1 cellular context compared by ENCODE assay signal in the genomic region with DNA sequence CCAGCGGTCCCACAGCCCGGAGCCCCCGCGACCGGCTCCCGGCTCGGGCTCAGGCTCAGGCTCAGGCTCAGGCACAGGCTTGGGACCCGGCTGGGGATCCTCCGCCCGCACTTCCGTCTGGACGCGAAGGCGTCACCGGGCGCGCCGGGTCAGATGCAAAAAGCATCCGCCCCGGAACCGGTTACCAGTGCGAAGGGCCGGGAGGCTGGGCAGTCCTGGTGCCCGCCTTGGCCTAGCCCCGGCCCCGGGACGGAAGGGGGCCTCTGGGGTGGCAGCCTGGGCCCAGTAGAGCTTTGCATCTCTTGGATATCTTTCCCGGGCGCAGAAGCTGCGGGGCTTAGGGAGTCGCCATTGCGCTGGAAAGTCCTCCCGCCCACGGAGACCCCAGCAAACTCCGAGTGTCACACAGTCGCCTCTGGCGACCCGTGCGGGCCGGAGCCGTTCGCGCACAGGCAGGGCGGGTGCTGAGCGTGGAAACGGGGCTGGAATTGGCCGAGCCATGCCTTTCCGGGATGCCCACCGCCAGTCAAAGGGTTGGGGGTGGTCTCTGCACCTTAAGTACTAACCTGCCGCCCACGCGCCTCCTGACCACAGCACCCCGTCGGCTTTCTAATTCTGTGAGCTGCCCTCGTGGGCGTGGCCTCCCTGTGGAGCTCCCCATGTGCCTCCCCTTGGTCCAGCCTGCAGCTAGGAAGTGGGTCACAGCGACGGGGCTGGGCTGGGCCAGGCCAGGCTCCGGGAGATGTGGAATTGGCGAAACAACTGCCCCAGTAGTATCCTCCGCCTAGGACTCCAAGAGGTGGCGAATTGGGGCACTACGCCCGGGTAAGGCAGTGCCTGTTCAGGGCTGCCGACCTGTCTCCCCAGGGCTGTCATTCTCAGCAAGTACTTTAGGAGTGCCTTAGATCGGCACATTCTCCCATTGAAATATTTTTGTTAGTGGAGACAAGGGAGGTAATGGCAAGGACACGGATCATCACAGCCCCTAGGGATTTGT.
TF ChIP-seq lines count a peak whose summit lies in the region.

A gene (minus strand): TSS at position 119 of the 997 bp plus-strand sequence. CDS start 129 bp downstream, outside the sequence.

TF ChIP-seq in HepG2, 621 proteins besides CTCF, POLR2A, EP300 and RAD21 (continued from another document and continues in another):
- TF ChIP-seq, protein P1, sequence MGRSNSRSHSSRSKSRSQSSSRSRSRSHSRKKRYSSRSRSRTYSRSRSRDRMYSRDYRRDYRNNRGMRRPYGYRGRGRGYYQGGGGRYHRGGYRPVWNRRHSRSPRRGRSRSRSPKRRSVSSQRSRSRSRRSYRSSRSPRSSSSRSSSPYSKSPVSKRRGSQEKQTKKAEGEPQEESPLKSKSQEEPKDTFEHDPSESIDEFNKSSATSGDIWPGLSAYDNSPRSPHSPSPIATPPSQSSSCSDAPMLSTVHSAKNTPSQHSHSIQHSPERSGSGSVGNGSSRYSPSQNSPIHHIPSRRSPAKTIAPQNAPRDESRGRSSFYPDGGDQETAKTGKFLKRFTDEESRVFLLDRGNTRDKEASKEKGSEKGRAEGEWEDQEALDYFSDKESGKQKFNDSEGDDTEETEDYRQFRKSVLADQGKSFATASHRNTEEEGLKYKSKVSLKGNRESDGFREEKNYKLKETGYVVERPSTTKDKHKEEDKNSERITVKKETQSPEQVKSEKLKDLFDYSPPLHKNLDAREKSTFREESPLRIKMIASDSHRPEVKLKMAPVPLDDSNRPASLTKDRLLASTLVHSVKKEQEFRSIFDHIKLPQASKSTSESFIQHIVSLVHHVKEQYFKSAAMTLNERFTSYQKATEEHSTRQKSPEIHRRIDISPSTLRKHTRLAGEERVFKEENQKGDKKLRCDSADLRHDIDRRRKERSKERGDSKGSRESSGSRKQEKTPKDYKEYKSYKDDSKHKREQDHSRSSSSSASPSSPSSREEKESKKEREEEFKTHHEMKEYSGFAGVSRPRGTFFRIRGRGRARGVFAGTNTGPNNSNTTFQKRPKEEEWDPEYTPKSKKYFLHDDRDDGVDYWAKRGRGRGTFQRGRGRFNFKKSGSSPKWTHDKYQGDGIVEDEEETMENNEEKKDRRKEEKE (IDR thresholded peaks at IDR 0.05), result no peak
- TF ChIP-seq, protein P2, sequence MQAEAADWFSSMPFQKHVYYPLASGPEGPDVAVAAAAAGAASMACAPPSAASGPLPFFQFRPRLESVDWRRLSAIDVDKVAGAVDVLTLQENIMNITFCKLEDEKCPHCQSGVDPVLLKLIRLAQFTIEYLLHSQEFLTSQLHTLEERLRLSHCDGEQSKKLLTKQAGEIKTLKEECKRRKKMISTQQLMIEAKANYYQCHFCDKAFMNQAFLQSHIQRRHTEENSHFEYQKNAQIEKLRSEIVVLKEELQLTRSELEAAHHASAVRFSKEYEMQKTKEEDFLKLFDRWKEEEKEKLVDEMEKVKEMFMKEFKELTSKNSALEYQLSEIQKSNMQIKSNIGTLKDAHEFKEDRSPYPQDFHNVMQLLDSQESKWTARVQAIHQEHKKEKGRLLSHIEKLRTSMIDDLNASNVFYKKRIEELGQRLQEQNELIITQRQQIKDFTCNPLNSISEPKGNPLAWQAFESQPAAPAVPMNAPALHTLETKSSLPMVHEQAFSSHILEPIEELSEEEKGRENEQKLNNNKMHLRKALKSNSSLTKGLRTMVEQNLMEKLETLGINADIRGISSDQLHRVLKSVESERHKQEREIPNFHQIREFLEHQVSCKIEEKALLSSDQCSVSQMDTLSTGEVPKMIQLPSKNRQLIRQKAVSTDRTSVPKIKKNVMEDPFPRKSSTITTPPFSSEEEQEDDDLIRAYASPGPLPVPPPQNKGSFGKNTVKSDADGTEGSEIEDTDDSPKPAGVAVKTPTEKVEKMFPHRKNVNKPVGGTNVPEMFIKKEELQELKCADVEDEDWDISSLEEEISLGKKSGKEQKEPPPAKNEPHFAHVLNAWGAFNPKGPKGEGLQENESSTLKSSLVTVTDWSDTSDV (CRISPR knock-in tag; IDR thresholded peaks at IDR 0.05), result no peak
- TF ChIP-seq RAD51 (IDR thresholded peaks at IDR 0.05; ENCODE audit: borderline replicate concordance), result no peak
- TF ChIP-seq, protein P3, sequence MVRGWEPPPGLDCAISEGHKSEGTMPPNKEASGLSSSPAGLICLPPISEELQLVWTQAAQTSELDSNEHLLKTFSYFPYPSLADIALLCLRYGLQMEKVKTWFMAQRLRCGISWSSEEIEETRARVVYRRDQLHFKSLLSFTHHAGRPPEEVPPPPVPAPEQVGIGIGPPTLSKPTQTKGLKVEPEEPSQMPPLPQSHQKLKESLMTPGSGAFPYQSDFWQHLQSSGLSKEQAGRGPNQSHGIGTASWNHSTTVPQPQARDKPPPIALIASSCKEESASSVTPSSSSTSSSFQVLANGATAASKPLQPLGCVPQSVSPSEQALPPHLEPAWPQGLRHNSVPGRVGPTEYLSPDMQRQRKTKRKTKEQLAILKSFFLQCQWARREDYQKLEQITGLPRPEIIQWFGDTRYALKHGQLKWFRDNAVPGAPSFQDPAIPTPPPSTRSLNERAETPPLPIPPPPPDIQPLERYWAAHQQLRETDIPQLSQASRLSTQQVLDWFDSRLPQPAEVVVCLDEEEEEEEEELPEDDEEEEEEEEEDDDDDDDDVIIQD (CRISPR knock-in tag; IDR thresholded peaks at IDR 0.05; ENCODE audit: low read depth), result 0 out of 2 replicates have a peak, but pooled peaks have one; percentile 18
- TF ChIP-seq GATA4 (IDR thresholded peaks at IDR 0.05; ENCODE audit: borderline replicate concordance, low read depth), result no peak
- no peak for TF ChIP-seq ZKSCAN8 (CRISPR knock-in tag; IDR thresholded peaks at IDR 0.05; ENCODE audit: borderline replicate concordance)
- TF ChIP-seq, protein P4, sequence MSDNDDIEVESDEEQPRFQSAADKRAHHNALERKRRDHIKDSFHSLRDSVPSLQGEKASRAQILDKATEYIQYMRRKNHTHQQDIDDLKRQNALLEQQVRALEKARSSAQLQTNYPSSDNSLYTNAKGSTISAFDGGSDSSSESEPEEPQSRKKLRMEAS (IDR thresholded peaks at IDR 0.05), result peak; percentile 73
- 0 out of 2 replicates have a peak, but pooled peaks have one; percentile 27 for TF ChIP-seq BRCA1 (CRISPR knock-in tag; IDR thresholded peaks at IDR 0.05)
- no peak for TF ChIP-seq ZSCAN22 (CRISPR knock-in tag; IDR thresholded peaks at IDR 0.05)
- TF ChIP-seq, protein P5, sequence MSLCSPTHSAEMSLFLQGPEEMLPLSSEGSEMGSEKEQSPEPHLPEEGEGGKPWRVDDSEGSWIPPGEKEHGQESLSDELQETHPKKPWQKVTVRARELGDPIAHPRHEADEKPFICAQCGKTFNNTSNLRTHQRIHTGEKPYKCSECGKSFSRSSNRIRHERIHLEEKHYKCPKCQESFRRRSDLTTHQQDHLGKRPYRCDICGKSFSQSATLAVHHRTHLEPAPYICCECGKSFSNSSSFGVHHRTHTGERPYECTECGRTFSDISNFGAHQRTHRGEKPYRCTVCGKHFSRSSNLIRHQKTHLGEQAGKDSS (CRISPR knock-in tag; IDR thresholded peaks at IDR 0.05; ENCODE audit: borderline replicate concordance, low read depth), result 0 out of 2 replicates have a peak, but pooled peaks have one; percentile 4
- TF ChIP-seq POGZ (CRISPR knock-in tag; IDR thresholded peaks at IDR 0.05), result peak; percentile 80
- TF ChIP-seq, protein P6, sequence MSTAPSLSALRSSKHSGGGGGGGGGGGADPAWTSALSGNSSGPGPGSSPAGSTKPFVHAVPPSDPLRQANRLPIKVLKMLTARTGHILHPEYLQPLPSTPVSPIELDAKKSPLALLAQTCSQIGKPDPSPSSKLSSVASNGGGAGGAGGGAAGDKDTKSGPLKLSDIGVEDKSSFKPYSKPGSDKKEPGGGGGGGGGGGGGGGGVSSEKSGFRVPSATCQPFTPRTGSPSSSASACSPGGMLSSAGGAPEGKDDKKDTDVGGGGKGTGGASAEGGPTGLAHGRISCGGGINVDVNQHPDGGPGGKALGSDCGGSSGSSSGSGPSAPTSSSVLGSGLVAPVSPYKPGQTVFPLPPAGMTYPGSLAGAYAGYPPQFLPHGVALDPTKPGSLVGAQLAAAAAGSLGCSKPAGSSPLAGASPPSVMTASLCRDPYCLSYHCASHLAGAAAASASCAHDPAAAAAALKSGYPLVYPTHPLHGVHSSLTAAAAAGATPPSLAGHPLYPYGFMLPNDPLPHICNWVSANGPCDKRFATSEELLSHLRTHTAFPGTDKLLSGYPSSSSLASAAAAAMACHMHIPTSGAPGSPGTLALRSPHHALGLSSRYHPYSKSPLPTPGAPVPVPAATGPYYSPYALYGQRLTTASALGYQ (CRISPR knock-in tag; IDR thresholded peaks at IDR 0.05), result peak; percentile 43; the same call in 1 of the 2 replicates
- 0 out of 2 replicates have a peak, but pooled peaks have one; percentile 65 for TF ChIP-seq ZNF337 (CRISPR knock-in tag; IDR thresholded peaks at IDR 0.05; ENCODE audit: borderline replicate concordance, low read depth)
- TF ChIP-seq ZNF367 (CRISPR knock-in tag; IDR thresholded peaks at IDR 0.05; ENCODE audit: borderline replicate concordance), result no peak
- TF ChIP-seq REPIN1 (CRISPR knock-in tag; IDR thresholded peaks at IDR 0.05; ENCODE audit: borderline replicate concordance, low read depth), result peak; percentile 40; the same call in 1 of the 2 replicates
- TF ChIP-seq, protein P7, sequence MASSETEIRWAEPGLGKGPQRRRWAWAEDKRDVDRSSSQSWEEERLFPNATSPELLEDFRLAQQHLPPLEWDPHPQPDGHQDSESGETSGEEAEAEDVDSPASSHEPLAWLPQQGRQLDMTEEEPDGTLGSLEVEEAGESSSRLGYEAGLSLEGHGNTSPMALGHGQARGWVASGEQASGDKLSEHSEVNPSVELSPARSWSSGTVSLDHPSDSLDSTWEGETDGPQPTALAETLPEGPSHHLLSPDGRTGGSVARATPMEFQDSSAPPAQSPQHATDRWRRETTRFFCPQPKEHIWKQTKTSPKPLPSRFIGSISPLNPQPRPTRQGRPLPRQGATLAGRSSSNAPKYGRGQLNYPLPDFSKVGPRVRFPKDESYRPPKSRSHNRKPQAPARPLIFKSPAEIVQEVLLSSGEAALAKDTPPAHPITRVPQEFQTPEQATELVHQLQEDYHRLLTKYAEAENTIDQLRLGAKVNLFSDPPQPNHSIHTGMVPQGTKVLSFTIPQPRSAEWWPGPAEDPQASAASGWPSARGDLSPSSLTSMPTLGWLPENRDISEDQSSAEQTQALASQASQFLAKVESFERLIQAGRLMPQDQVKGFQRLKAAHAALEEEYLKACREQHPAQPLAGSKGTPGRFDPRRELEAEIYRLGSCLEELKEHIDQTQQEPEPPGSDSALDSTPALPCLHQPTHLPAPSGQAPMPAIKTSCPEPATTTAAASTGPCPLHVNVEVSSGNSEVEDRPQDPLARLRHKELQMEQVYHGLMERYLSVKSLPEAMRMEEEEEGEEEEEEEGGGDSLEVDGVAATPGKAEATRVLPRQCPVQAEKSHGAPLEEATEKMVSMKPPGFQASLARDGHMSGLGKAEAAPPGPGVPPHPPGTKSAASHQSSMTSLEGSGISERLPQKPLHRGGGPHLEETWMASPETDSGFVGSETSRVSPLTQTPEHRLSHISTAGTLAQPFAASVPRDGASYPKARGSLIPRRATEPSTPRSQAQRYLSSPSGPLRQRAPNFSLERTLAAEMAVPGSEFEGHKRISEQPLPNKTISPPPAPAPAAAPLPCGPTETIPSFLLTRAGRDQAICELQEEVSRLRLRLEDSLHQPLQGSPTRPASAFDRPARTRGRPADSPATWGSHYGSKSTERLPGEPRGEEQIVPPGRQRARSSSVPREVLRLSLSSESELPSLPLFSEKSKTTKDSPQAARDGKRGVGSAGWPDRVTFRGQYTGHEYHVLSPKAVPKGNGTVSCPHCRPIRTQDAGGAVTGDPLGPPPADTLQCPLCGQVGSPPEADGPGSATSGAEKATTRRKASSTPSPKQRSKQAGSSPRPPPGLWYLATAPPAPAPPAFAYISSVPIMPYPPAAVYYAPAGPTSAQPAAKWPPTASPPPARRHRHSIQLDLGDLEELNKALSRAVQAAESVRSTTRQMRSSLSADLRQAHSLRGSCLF (CRISPR knock-in tag; IDR thresholded peaks at IDR 0.05; ENCODE audit: borderline replicate concordance), result peak; percentile 87; the same call in 1 of the 2 replicates
- no peak for TF ChIP-seq ZC3H13 (CRISPR knock-in tag; IDR thresholded peaks at IDR 0.05)
- no peak for TF ChIP-seq ATF7 (IDR thresholded peaks at IDR 0.05)
- no peak for TF ChIP-seq ATF7 (CRISPR knock-in tag; IDR thresholded peaks at IDR 0.05)
- TF ChIP-seq SOX13 (IDR thresholded peaks at IDR 0.05), result no peak
- peak in 1 of 2 experiments; percentile 36; a peak in 1 of 4 replicates for TF ChIP-seq SOX13 (CRISPR knock-in tag; conservative IDR thresholded peaks at IDR 0.05 in 1 of 2, IDR thresholded peaks at IDR 0.05 in 1 of 2)
- TF ChIP-seq, protein P8, sequence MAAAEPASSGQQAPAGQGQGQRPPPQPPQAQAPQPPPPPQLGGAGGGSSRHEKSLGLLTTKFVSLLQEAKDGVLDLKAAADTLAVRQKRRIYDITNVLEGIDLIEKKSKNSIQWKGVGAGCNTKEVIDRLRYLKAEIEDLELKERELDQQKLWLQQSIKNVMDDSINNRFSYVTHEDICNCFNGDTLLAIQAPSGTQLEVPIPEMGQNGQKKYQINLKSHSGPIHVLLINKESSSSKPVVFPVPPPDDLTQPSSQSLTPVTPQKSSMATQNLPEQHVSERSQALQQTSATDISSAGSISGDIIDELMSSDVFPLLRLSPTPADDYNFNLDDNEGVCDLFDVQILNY (CRISPR knock-in tag; conservative IDR thresholded peaks at IDR 0.05), result no peak
- peak; percentile 65; the same call in 1 of the 2 replicates for TF ChIP-seq SIN3B (IDR thresholded peaks at IDR 0.05; ENCODE audit: low read length)
- peak; percentile 95; the same call in 1 of the 2 replicates for TF ChIP-seq ZNF468 (CRISPR knock-in tag; IDR thresholded peaks at IDR 0.05)
- TF ChIP-seq ZFYVE20 (CRISPR knock-in tag; IDR thresholded peaks at IDR 0.05; ENCODE audit: borderline replicate concordance, low read depth), result no peak
- TF ChIP-seq, protein P9, sequence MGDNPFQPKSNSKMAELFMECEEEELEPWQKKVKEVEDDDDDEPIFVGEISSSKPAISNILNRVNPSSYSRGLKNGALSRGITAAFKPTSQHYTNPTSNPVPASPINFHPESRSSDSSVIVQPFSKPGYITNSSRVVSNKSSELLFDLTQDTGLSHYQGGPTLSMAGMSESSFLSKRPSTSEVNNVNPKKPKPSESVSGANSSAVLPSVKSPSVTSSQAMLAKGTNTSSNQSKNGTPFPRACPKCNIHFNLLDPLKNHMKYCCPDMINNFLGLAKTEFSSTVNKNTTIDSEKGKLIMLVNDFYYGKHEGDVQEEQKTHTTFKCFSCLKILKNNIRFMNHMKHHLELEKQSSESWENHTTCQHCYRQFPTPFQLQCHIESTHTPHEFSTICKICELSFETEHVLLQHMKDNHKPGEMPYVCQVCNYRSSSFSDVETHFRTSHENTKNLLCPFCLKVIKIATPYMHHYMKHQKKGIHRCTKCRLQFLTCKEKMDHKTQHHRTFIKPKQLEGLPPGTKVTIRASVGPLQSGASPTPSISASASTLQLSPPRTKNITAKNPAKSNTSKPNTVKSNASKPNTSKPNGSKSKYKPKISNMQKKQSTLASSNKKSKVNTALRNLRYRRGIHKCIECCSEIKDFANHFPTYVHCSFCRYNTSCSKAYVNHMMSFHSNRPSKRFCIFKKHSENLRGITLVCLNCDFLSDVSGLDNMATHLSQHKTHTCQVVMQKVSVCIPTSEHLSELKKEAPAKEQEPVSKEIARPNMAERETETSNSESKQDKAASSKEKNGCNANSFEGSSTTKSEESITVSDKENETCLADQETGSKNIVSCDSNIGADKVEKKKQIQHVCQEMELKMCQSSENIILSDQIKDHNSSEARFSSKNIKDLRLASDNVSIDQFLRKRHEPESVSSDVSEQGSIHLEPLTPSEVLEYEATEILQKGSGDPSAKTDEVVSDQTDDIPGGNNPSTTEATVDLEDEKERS (CRISPR knock-in tag; IDR thresholded peaks at IDR 0.05), result 0 out of 2 replicates have a peak, but pooled peaks have one; percentile 63
- TF ChIP-seq FOXJ3 (CRISPR knock-in tag; IDR thresholded peaks at IDR 0.05; ENCODE audit: borderline replicate concordance), result peak; percentile 64; the same call in 1 of the 2 replicates
